ENCODE assay signal across 31 cellular contexts in genomic region chr20:61287583-61287982, GRCh38. TPM values are rescaled to one million over a fixed set of nuclear protein-coding genes. Genes with fewer than 3 reads are reported as not detected.
"Had no signal": no experiment of that assay in that cellular context is flagged by ENCODE, and none has a peak within 500 bp of the region (broad histone marks: within the 10 kb centered on the region; RNA-seq: fewer than 3 reads in every experiment).

No MANE protein-coding gene starts in this region.

- FAIRE-seq: astrocyte, TTC549 had no signal

- H3K27me3 ChIP-seq: body of pancreas, MG63, Peyer's patch, SJSA1 had no signal

- H3K4me3 ChIP-seq: body of pancreas, MG63, Peyer's patch, SJSA1 had no signal

- H3K36me3 ChIP-seq: MG63, Peyer's patch, SJSA1 had no signal

- H3K9me3 ChIP-seq: body of pancreas, MG63, Peyer's patch, SK-N-SH had no signal

- H3K27ac ChIP-seq: body of pancreas, Peyer's patch, SJSA1 had no signal

- DNase-seq: activated CD4-positive, alpha-beta T cell treated with anti-CD3 and anti-CD28 coated beads, Interleukin-2, amount 10 ng/mL, durations not matched to agents 24 days and 14 days; activated CD4-positive, alpha-beta T cell treated with anti-CD3 and anti-CD28 coated beads, Interleukin-2, amount 50 U/mL, for 48 hours; activated CD8-positive, alpha-beta T cell treated with anti-CD3 and anti-CD28 coated beads, Interleukin-2, amount 10 ng/mL, durations not matched to agents 7 days and 5 days; activated gamma-delta T cell; activated naive CD4-positive, alpha-beta T cell treated with Interleukin-2 at 50 U/mL for 16 hours; activated naive CD8-positive, alpha-beta T cell treated with anti-CD3 and anti-CD28 coated beads, Interleukin-2, amount 10 ng/mL, durations not matched to agents 7 days and 5 days; activated T-cell treated with anti-CD3 and anti-CD28 coated beads, Interleukin-2, amount 50 U/mL, for 24 hours; body of pancreas; Kasumi-1; KG1; MG63; NCI-H1048; NCI-H1105 treated with DMSO at 0.1 percent for 48 hours; NCI-H1436; NCI-H1694; NCI-H1930; NCI-H2081 treated with DMSO at 0.1 percent for 48 hours; NCI-H226; NCI-H510A; NCI-H526; NCI-H748 treated with DMSO at 0.1 percent for 48 hours; NK-92 treated with Interleukin-12 subunit alpha and Interleukin-12 subunit beta, amount 100 ng/mL, for 24 hours; PC-3; Peyer's patch; RPMI8226; SHP77 treated with DMSO at 0.1 percent for 48 hours; SK-N-SH had no signal

- H3K4me1 ChIP-seq: body of pancreas, Peyer's patch, SJSA1 had no signal

RNA-seq across cellular contexts. Expression of gene CDH4, which starts 35.5 kb away (rescaled TPM):
- total RNA-seq: activated CD4-positive, alpha-beta T cell treated with anti-CD3 and anti-CD28 coated beads, Interleukin-2, amount 10 ng/mL, durations not matched to agents 24 days and 14 days; activated T-helper 2 cell treated with anti-CD3 and anti-CD28 coated beads, Interferon-gamma antibody, Interleukin-2, Interleukin-4, amounts not matched to agents 10 μg/mL and 5 μg/mL and 100 μg/mL, durations not matched to agents 14 hours and 24 hours and 36 hours; PC-3 had no signal
